20 cellular contexts compared by ENCODE assay signal in genomic region chrX:41933546-41933945, GRCh38. TPM values are rescaled to one million over a fixed set of nuclear protein-coding genes. Genes with fewer than 3 reads are reported as not detected.
DNase-seq lines count a peak whose midpoint lies in the region; ATAC-seq and TF ChIP-seq lines count a peak whose summit lies in the region.
"Had no signal": no experiment of that assay in that cellular context is flagged by ENCODE, and none has a peak within 500 bp of the region (broad histone marks: within the 10 kb centered on the region; RNA-seq: fewer than 3 reads in every experiment).

No MANE protein-coding gene starts in this region.

- no peaks in the 10 kb centered on the region for H3F3A ChIP-seq in Loucy (ENCODE audit: low read depth)

- no peak for TF ChIP-seq CTCF in Loucy (conservative IDR thresholded peaks at IDR 0.05; ENCODE audit: low read length)

- peak overlapping the region; percentile 40 for H3K4me3 ChIP-seq in Loucy (ENCODE audit: low read length, poor library complexity, severe bottlenecking)
- H3K4me3 ChIP-seq: PC-9 had no signal

- ATAC-seq in activated naive CD8-positive, alpha-beta T cell treated with anti-CD3 and anti-CD28 coated beads, Interleukin-2, amount 50 U/mL, for 24 hours = peak; percentile 28
- ATAC-seq in central memory CD8-positive, alpha-beta T cell (replicated peaks; ENCODE audit: extremely low read depth, poor library complexity, severe bottlenecking) = peak; percentile 79
- ATAC-seq in GM19452 (IDR thresholded peaks at IDR 0.05; ENCODE audit: unreplicated experiment) = no peak
- ATAC-seq: HCT116, SK-N-SH treated with all-trans-retinoic acid at 6 μM for 48 hours had no signal

- no peaks in the 10 kb centered on the region for H3K9me2 ChIP-seq in Loucy (replicated peaks; ENCODE audit: low read depth, low read length)

- H3K4me2 ChIP-seq in Loucy (ENCODE audit: low read depth, low read length, poor library complexity, severe bottlenecking) = peak overlapping the region; percentile 54
- H3K4me2 ChIP-seq: PC-9 had no signal

- no peaks in the 10 kb centered on the region for H3K36me3 Mint-ChIP-seq in activated naive CD8-positive, alpha-beta T cell treated with anti-CD3 and anti-CD28 coated beads, Interleukin-2, amount 50 U/mL, for 24 hours (ENCODE audit: low read depth)
- no peaks in the 10 kb centered on the region for H3K36me3 Mint-ChIP-seq in activated naive CD8-positive, alpha-beta T cell treated with anti-CD3 and anti-CD28 coated beads for 36 hours
- H3K36me3 Mint-ChIP-seq in central memory CD8-positive, alpha-beta T cell (ENCODE audit: insufficient read depth) = peaks cover 4% of the 10 kb centered on the region
- H3K36me3 Mint-ChIP-seq: CD14-positive monocyte had no signal

- no peaks in the 10 kb centered on the region for H3K9me3 ChIP-seq in Loucy (ENCODE audit: insufficient read depth, low read depth, low read length)
- H3K9me3 ChIP-seq: Caco-2 had no signal

- H3K9ac ChIP-seq in Loucy (ENCODE audit: low read depth, low read length, poor library complexity, severe bottlenecking) = peak overlapping the region; percentile 36

- no peaks in the 10 kb centered on the region for H3K9me3 Mint-ChIP-seq in activated naive CD8-positive, alpha-beta T cell treated with anti-CD3 and anti-CD28 coated beads, Interleukin-2, amount 50 U/mL, for 24 hours
- peaks cover 3% of the 10 kb centered on the region for H3K9me3 Mint-ChIP-seq in activated naive CD8-positive, alpha-beta T cell treated with anti-CD3 and anti-CD28 coated beads for 36 hours
- no peaks in the 10 kb centered on the region for H3K9me3 Mint-ChIP-seq in central memory CD8-positive, alpha-beta T cell

- peaks cover 22% of the 10 kb centered on the region for H3K4me1 Mint-ChIP-seq in activated naive CD8-positive, alpha-beta T cell treated with anti-CD3 and anti-CD28 coated beads, Interleukin-2, amount 50 U/mL, for 24 hours
- peaks cover 9% of the 10 kb centered on the region for H3K4me1 Mint-ChIP-seq in activated naive CD8-positive, alpha-beta T cell treated with anti-CD3 and anti-CD28 coated beads for 36 hours
- peaks cover 28% of the 10 kb centered on the region for H3K4me1 Mint-ChIP-seq in central memory CD8-positive, alpha-beta T cell
- H3K4me1 Mint-ChIP-seq: CD14-positive monocyte had no signal

- H3K4me3 Mint-ChIP-seq in activated naive CD8-positive, alpha-beta T cell treated with anti-CD3 and anti-CD28 coated beads, Interleukin-2, amount 50 U/mL, for 24 hours = no peak overlapping the region
- H3K4me3 Mint-ChIP-seq in activated naive CD8-positive, alpha-beta T cell treated with anti-CD3 and anti-CD28 coated beads for 36 hours = no peak overlapping the region
- H3K4me3 Mint-ChIP-seq in central memory CD8-positive, alpha-beta T cell = no peak overlapping the region
- H3K4me3 Mint-ChIP-seq: CD14-positive monocyte had no signal

- no peaks in the 10 kb centered on the region for H4K20me1 ChIP-seq in Loucy (ENCODE audit: insufficient read depth, low read length, poor library complexity, severe bottlenecking)

- H3K27ac Mint-ChIP-seq in activated naive CD8-positive, alpha-beta T cell treated with anti-CD3 and anti-CD28 coated beads, Interleukin-2, amount 50 U/mL, for 24 hours = no peak overlapping the region
- H3K27ac Mint-ChIP-seq in activated naive CD8-positive, alpha-beta T cell treated with anti-CD3 and anti-CD28 coated beads for 36 hours = no peak overlapping the region
- peak overlapping the region; percentile 6 for H3K27ac Mint-ChIP-seq in central memory CD8-positive, alpha-beta T cell (ENCODE audit: low read depth)
- H3K27ac Mint-ChIP-seq: CD14-positive monocyte had no signal

- H3K79me2 ChIP-seq in Loucy (ENCODE audit: insufficient read depth, low read length) = no peaks in the 10 kb centered on the region

- no peaks in the 10 kb centered on the region for H3K36me3 ChIP-seq in Loucy (ENCODE audit: insufficient read depth, low read length)

- DNase-seq in activated naive CD8-positive, alpha-beta T cell treated with anti-CD3 and anti-CD28 coated beads, Interleukin-2, amount 50 U/mL, for 24 hours = no peak
- no peak for DNase-seq in activated naive CD8-positive, alpha-beta T cell treated with anti-CD3 and anti-CD28 coated beads for 36 hours
- peak in 1 of 2 donors; percentile 9 for DNase-seq in central memory CD8-positive, alpha-beta T cell (ENCODE audit: low spot score in 2 of 2)
- DNase-seq in NCI-H2081 treated with DMSO at 0.1 percent for 48 hours (lab: John Stamatoyannopoulos, UW) (no peak), NOMO-1 treated with dmso at 0.1 percent for 144 hours (lab: John Stamatoyannopoulos, UW; ENCODE audit: unreplicated experiment) (no peak)
- DNase-seq: Caco-2, GDM1, GOT3, KBM-7, NCI-H1417 treated with DMSO at 0.1 percent for 48 hours, NCI-H187 treated with DMSO at 0.1 percent for 48 hours, NCI-H345, NCI-H524 treated with DMSO at 0.1 percent for 48 hours, PC-9, SIG-M5 had no signal

- H3K4me1 ChIP-seq in Loucy (ENCODE audit: insufficient read depth, low read length, poor library complexity, severe bottlenecking) = peaks cover 38% of the 10 kb centered on the region
- H3K4me1 ChIP-seq: Caco-2 had no signal

- H3K27me3 Mint-ChIP-seq in activated naive CD8-positive, alpha-beta T cell treated with anti-CD3 and anti-CD28 coated beads, Interleukin-2, amount 50 U/mL, for 24 hours = no peaks in the 10 kb centered on the region
- no peaks in the 10 kb centered on the region for H3K27me3 Mint-ChIP-seq in activated naive CD8-positive, alpha-beta T cell treated with anti-CD3 and anti-CD28 coated beads for 36 hours
- no peaks in the 10 kb centered on the region for H3K27me3 Mint-ChIP-seq in central memory CD8-positive, alpha-beta T cell

- H2AFZ ChIP-seq in Loucy (ENCODE audit: low read length) = no peak overlapping the region
- H2AFZ ChIP-seq: PC-9 had no signal

- H3K27me3 ChIP-seq in Loucy (ENCODE audit: insufficient read depth, low read length, poor library complexity, severe bottlenecking) = no peaks in the 10 kb centered on the region

RNA-seq across cellular contexts. Expression of gene CASK, which starts 10.2 kb away (rescaled TPM):
- 10 to 100 TPM; 16.6 to 20.4 TPM for total RNA-seq in activated naive CD8-positive, alpha-beta T cell treated with anti-CD3 and anti-CD28 coated beads for 36 hours
